8 cellular contexts compared by ENCODE assay signal in the genomic region with DNA sequence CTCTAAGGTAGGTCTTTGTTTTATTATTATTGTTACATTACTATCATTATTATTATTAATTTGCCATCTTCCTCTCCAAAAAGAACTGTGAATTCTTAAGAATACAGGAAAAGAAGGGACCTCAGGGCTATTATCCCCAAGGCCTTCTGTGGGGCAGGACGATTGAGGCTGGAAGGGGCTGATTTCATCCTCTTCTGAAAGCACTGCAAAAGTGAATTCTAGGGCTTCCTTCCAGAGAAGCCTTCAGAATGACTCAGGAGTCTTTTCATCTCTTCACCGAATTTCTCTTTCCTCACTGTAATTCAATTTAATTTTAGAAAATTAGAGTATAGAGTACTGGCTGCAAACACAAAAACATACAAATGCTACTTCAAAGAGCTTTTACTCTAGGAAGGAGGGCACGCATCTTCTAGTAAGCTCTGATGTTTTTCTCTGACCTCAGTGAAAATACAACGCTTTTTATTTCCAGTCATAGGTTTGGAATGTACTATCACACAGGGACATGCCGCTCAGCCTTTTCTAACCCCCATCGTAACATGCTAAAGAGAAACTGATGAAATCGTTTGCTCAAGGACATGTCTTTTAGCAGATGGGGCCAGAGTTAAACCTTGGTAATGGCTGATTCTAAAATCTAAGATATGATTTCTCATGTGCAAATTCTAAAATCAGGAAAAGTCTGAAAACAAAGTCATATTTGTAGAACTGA.
DNase-seq lines count a peak whose midpoint lies in the region; ATAC-seq, FAIRE-seq and TF ChIP-seq lines count a peak whose summit lies in the region.

No MANE protein-coding gene starts in this region.

- DNase-seq in Right ventricle myocardium inferior (ENCODE audit: missing footprints): no peak
- no peak for DNase-seq in cardiac septum (ENCODE audit: low spot score)
- peak; percentile 75 for DNase-seq in endothelial cell of umbilical vein (ENCODE audit: low read depth, low spot score)
- DNase-seq in GDM1 (lab: John Stamatoyannopoulos, UW): no peak
- no peak for DNase-seq in NCI-H128 (lab: John Stamatoyannopoulos, UW; ENCODE audit: unreplicated experiment)
- DNase-seq in activated CD4-positive, CD25-positive, alpha-beta regulatory T cell (lab: John Stamatoyannopoulos, UW): no peak

- peak overlapping the region; percentile 61 for H3K4me2 ChIP-seq in endothelial cell of umbilical vein (ENCODE audit: insufficient read depth, low read length)

- H2AFZ ChIP-seq in endothelial cell of umbilical vein (ENCODE audit: low read depth, low read length): peak overlapping the region; percentile 10

- H3K27ac ChIP-seq in endothelial cell of umbilical vein (ENCODE audit: insufficient read depth, low read depth, low read length) (peak overlapping the region; percentile 98), muscle layer of duodenum (ENCODE audit: low read length) (peak overlapping the region; percentile 50)

- H3K27me3 ChIP-seq in endothelial cell of umbilical vein (ENCODE audit: control insufficient read depth in 2 of 2, insufficient read depth in 2 of 2, low read length in 2 of 2): no peaks in the 10 kb centered on the region
- no peaks in the 10 kb centered on the region for H3K27me3 ChIP-seq in muscle layer of duodenum (ENCODE audit: low read depth, low read length)

- H4K20me1 ChIP-seq in endothelial cell of umbilical vein (replicated peaks; ENCODE audit: control insufficient read depth, extremely low read depth, insufficient read depth, low read length): no peaks in the 10 kb centered on the region

- no peaks in the 10 kb centered on the region for H3K36me3 ChIP-seq in endothelial cell of umbilical vein (ENCODE audit: control insufficient read depth in 2 of 2, extremely low read depth in 1 of 2, insufficient read depth in 2 of 2, low read length in 2 of 2)
- no peaks in the 10 kb centered on the region for H3K36me3 ChIP-seq in muscle layer of duodenum (ENCODE audit: control insufficient read depth in 1 of 2, insufficient read depth in 2 of 2, low read length in 2 of 2)

- dilution Hi-C loops in endothelial cell of umbilical vein (cut with MboI; ENCODE audit: extremely low pct_ligation_motif_present, low sequenced_read_pairs): no loop called here

- FAIRE-seq in endothelial cell of umbilical vein (lab: Jason Lieb, UNC): no peak

- no peak for TF ChIP-seq POLR2A in endothelial cell of umbilical vein (IDR thresholded peaks at IDR 0.05; ENCODE audit: low read depth, low read length)

- no peaks in the 10 kb centered on the region for H3K79me2 ChIP-seq in endothelial cell of umbilical vein (ENCODE audit: control insufficient read depth, insufficient read depth, low read length)

- POLR2A ChIA-PET in endothelial cell of umbilical vein (lab: Charles Lee): interaction anchor here (1.0 kb wide), 1 partner anchor 332 kb away, joined by 3 read pairs; a partner anchor contains a TSS

- peak overlapping the region; percentile 95 for H3K9ac ChIP-seq in endothelial cell of umbilical vein (replicated peaks; ENCODE audit: extremely low read depth, insufficient read depth, low read length)

- peak; percentile 52 for ATAC-seq in Right ventricle myocardium inferior
- no peak for ATAC-seq in HG02678 (IDR thresholded peaks at IDR 0.05; ENCODE audit: unreplicated experiment)

- TF ChIP-seq CTCF in endothelial cell of umbilical vein (IDR thresholded peaks at IDR 0.05; ENCODE audit: extremely low read depth in 1 of 2, insufficient read depth in 1 of 2, low read depth in 1 of 2, low read length in 2 of 2): no peak

- BruUV-seq in endothelial cell of umbilical vein (replicated peaks; lab: Mats Ljungman, UMichigan): TSS peak; percentile 65

- peaks cover 43% of the 10 kb centered on the region for H3K4me1 ChIP-seq in endothelial cell of umbilical vein (ENCODE audit: control insufficient read depth, extremely low read depth, insufficient read depth, low read length)
- no peaks in the 10 kb centered on the region for H3K4me1 ChIP-seq in muscle layer of duodenum (ENCODE audit: control insufficient read depth in 1 of 2, insufficient read depth in 2 of 2, low read length in 2 of 2)

- H3K4me3 ChIP-seq in endothelial cell of umbilical vein (replicated peaks in 1 of 3; ENCODE audit: insufficient read depth in 1 of 3, low read depth in 1 of 3, low read length in 3 of 3) (peak overlapping the region in 1 of 3 experiments; percentile 42), muscle layer of duodenum (ENCODE audit: low read depth in 1 of 2, low read length in 2 of 2) (no peak overlapping the region)

- H3K9me3 ChIP-seq in endothelial cell of umbilical vein (replicated peaks; ENCODE audit: control insufficient read depth, insufficient read depth, low read length): no peaks in the 10 kb centered on the region
- H3K9me3 ChIP-seq in muscle layer of duodenum (ENCODE audit: control insufficient read depth in 1 of 2, low read length in 2 of 2): no peaks in the 10 kb centered on the region

- CTCF ChIA-PET in endothelial cell of umbilical vein (lab: Charles Lee): interaction anchor here (0.8 to 1.9 kb wide), 12 partner anchors 13 to 1204 kb away, joined by 3 to 12 read pairs (median 3); no protein-coding TSS in a partner anchor

- no peaks in the 10 kb centered on the region for H3K9me1 ChIP-seq in endothelial cell of umbilical vein (replicated peaks; ENCODE audit: control insufficient read depth, extremely low read depth, insufficient read depth, low read length)

- intact Hi-C loops in Right ventricle myocardium inferior (cut with DNase I) (loop anchor here (2.0 kb wide), 1 partner anchor 330 kb away; no protein-coding TSS in a partner anchor), cardiac septum (cut with DNase I) (loop anchor here (2.0 to 5.0 kb wide), 3 partner anchors 14 to 324 kb away; no protein-coding TSS in a partner anchor), endothelial cell of umbilical vein (cut with micrococcal nuclease) (loop anchor here (1.0 to 5.0 kb wide), 4 partner anchors 53 to 1318 kb away; no protein-coding TSS in a partner anchor)

TF ChIP-seq in endothelial cell of umbilical vein, 7 proteins besides CTCF, POLR2A, EP300 and RAD21:
- TF ChIP-seq JUN (IDR thresholded peaks at IDR 0.05; ENCODE audit: borderline replicate concordance, insufficient read depth, insufficient read length, low read depth) (peak; percentile 66), FOS (IDR thresholded peaks at IDR 0.05; ENCODE audit: borderline replicate concordance, insufficient read depth, low read length) (peak; percentile 64), POLR2AphosphoS5 (IDR thresholded peaks at IDR 0.05; ENCODE audit: insufficient read depth, low read depth, low read length) (no peak)
